Comparison of ENCODE assay signal across 25 cellular contexts in the genomic region with DNA sequence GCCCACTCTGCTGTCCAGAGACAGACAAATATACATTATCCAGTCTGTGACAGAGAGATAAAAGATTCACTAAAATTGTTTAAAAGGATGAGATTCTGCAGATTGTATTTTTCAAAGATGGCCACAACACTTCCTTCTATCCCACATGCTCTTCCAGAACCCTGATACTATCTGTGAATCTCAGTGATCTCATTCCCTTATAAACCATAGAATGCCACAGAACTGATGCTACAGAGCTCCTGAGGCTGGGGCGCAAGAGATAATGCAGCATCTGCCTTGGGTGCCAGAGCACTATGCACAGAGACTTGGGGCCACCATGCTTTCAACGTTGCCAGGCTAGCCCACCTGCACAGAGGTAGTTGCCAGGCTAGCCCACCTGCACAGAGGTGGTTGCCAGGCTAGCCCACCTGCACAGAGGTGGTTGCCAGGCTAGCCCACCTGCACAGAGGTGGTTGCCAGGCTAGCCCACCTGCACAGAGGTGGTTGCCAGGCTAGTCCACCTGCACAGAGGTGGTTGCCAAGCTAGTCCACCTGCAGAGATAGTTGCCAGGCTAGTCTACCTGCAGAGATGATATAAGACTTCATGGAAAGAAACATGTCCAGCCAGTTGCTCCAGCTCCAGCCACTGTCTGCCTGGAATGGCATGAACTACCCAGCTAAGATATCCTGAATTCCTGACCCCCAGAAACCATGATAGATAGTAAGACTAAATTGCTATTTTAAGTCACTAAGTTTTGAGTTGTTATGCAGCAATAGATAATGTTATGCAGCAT. TPM values are rescaled to one million over a fixed set of nuclear protein-coding genes. Genes with fewer than 3 reads are reported as not detected.
"Had no signal": no experiment of that assay in that cellular context is flagged by ENCODE, and none has a peak within 500 bp of the region (broad histone marks: within the 10 kb centered on the region; RNA-seq: fewer than 3 reads in every experiment).

No MANE protein-coding gene starts in this region.

- H3K4me2 ChIP-seq: neural progenitor cell had no signal

- DNase-seq: effector memory CD4-positive, alpha-beta T cell; erythroblast; esophagus squamous epithelium; foreskin melanocyte; glutamatergic neuron; heart right ventricle; hippocampal formation; left cardiac atrium; left lung; midbrain; naive thymus-derived CD4-positive, alpha-beta T cell; nucleus accumbens; ovary; right lobe of liver; small intestine; stimulated activated CD4-positive, alpha-beta T cell treated with anti-CD3 and anti-CD28 coated beads, Interleukin-15, amount 100 ng/mL, for 24 hours; stimulated activated CD4-positive, alpha-beta T cell treated with anti-CD3 and anti-CD28 coated beads, Interleukin-2, amount 100 ng/mL, for 48 hours; stimulated activated naive B cell treated with anti-CD40 and anti-IgM and Interleukin-4, amounts not matched to agents 10 μg/mL and 1 μg/mL and 100 μg/mL, for 72 hours had no signal

- H3K4me3 Mint-ChIP-seq: naive thymus-derived CD4-positive, alpha-beta T cell; nephron; neural progenitor cell; stimulated activated naive B cell treated with anti-CD40 and anti-IgM and Interleukin-4, amounts not matched to agents 10 μg/mL and 1 μg/mL and 100 μg/mL, for 72 hours; stimulated activated naive CD8-positive, alpha-beta T cell treated with anti-CD3 and anti-CD28 coated beads, Interleukin-15, Interleukin-2, amounts not matched to agents 100 ng/mL and 50 ng/mL, for 24 hours had no signal

- H3K36me3 Mint-ChIP-seq: naive thymus-derived CD4-positive, alpha-beta T cell; neural progenitor cell; stimulated activated naive B cell treated with anti-CD40 and anti-IgM and Interleukin-4, amounts not matched to agents 10 μg/mL and 1 μg/mL and 100 μg/mL, for 72 hours had no signal

- ATAC-seq: left lung; naive thymus-derived CD4-positive, alpha-beta T cell; stimulated activated naive B cell treated with anti-CD40 and anti-IgM and Interleukin-4, amounts not matched to agents 10 μg/mL and 1 μg/mL and 100 μg/mL, for 72 hours had no signal

- H3K27me3 ChIP-seq: esophagus squamous epithelium, neural progenitor cell, ovary, right lobe of liver, tibial nerve, vagina had no signal

- H3K4me1 ChIP-seq: right lobe of liver had no signal

- H3K9me3 ChIP-seq: esophagus squamous epithelium, heart right ventricle, left lung, ovary, right lobe of liver, thoracic aorta, tibial nerve, vagina had no signal

- H3K36me3 ChIP-seq: esophagus squamous epithelium, heart right ventricle, left lung, neural progenitor cell, ovary, right lobe of liver, thoracic aorta, tibial nerve, vagina had no signal

- H3K9ac ChIP-seq: neural progenitor cell had no signal

- H3K27ac Mint-ChIP-seq: naive thymus-derived CD4-positive, alpha-beta T cell; nephron; neural progenitor cell; stimulated activated naive B cell treated with anti-CD40 and anti-IgM and Interleukin-4, amounts not matched to agents 10 μg/mL and 1 μg/mL and 100 μg/mL, for 72 hours; stimulated activated naive CD8-positive, alpha-beta T cell treated with anti-CD3 and anti-CD28 coated beads, Interleukin-15, Interleukin-2, amounts not matched to agents 100 ng/mL and 50 ng/mL, for 24 hours had no signal

- H3K4me1 Mint-ChIP-seq: naive thymus-derived CD4-positive, alpha-beta T cell; stimulated activated naive B cell treated with anti-CD40 and anti-IgM and Interleukin-4, amounts not matched to agents 10 μg/mL and 1 μg/mL and 100 μg/mL, for 72 hours had no signal

- H3K27ac ChIP-seq: coronary artery, esophagus squamous epithelium, heart right ventricle, left lung, neural progenitor cell, ovary, right lobe of liver, thoracic aorta, tibial nerve, vagina had no signal

- H3K4me3 ChIP-seq: coronary artery, esophagus squamous epithelium, heart right ventricle, left lung, neural progenitor cell, ovary, right lobe of liver, thoracic aorta, tibial nerve, vagina had no signal

- H3K9me3 Mint-ChIP-seq: nephron; neural progenitor cell; stimulated activated naive B cell treated with anti-CD40 and anti-IgM and Interleukin-4, amounts not matched to agents 10 μg/mL and 1 μg/mL and 100 μg/mL, for 72 hours; stimulated activated naive CD8-positive, alpha-beta T cell treated with anti-CD3 and anti-CD28 coated beads, Interleukin-15, Interleukin-2, amounts not matched to agents 100 ng/mL and 50 ng/mL, for 24 hours had no signal

RNA-seq across cellular contexts. Expression of a gene that starts 26.6 kb away (rescaled TPM):
- total RNA-seq: left cardiac atrium had no signal
- polyA plus RNA-seq: naive thymus-derived CD4-positive, alpha-beta T cell had no signal
